Comparison of ENCODE assay signal across 8 cellular contexts in genomic region chr9:109974143-109974917, GRCh38.
DNase-seq lines count a peak whose midpoint lies in the region; ATAC-seq, FAIRE-seq and TF ChIP-seq lines count a peak whose summit lies in the region.

No MANE protein-coding gene starts in this region.

- peak; percentile 68 for ATAC-seq in HG03025 (IDR thresholded peaks at IDR 0.05; ENCODE audit: low FRiP score, unreplicated experiment)
- ATAC-seq in activated B cell treated with CpG ODN at 0.5 μM for 24 hours (ENCODE audit: low read depth), result peak; percentile 68
- peak; percentile 62 to 84 for ATAC-seq in natural killer cell treated with Interleukin-12 subunit alpha and Interleukin-12 subunit beta and Interleukin-15 and Interleukin-18, amount 100 ng/mL, for 72 hours

- POLR2A ChIA-PET in activated B cell treated with CpG ODN at 0.5 μM for 24 hours (lab: Charles Lee), result interaction anchor here (0.6 to 17.2 kb wide), 17 partner anchors 7 to 178 kb away, joined by 3 to 704 read pairs (median 5); no protein-coding TSS in a partner anchor

- no peaks in the 10 kb centered on the region for H3K27me3 Mint-ChIP-seq in activated B cell treated with CpG ODN at 0.5 μM for 24 hours
- peaks cover 8 to 15% of the 10 kb centered on the region in 2 donors for H3K27me3 Mint-ChIP-seq in natural killer cell treated with Interleukin-12 subunit alpha and Interleukin-12 subunit beta and Interleukin-15 and Interleukin-18, amount 100 ng/mL, for 72 hours

- no peaks in the 10 kb centered on the region for H3K9me3 Mint-ChIP-seq in activated B cell treated with CpG ODN at 0.5 μM for 24 hours
- H3K9me3 Mint-ChIP-seq in natural killer cell treated with Interleukin-12 subunit alpha and Interleukin-12 subunit beta and Interleukin-15 and Interleukin-18, amount 100 ng/mL, for 72 hours, result no peaks in the 10 kb centered on the region

- peaks cover 96% of the 10 kb centered on the region for H3K4me1 Mint-ChIP-seq in activated B cell treated with CpG ODN at 0.5 μM for 24 hours
- H3K4me1 Mint-ChIP-seq in natural killer cell treated with Interleukin-12 subunit alpha and Interleukin-12 subunit beta and Interleukin-15 and Interleukin-18, amount 100 ng/mL, for 72 hours (ENCODE audit: low read depth in 2 of 2), result peaks cover 4 to 32% of the 10 kb centered on the region in 2 donors

- CTCF ChIA-PET in activated B cell treated with CpG ODN at 0.5 μM for 24 hours (lab: Charles Lee), result interaction anchor here (1.0 to 3.3 kb wide), 4 partner anchors 8 to 84 kb away, joined by 3 to 14 read pairs (median 4); no protein-coding TSS in a partner anchor

- peak overlapping the region; percentile 21 for H3K4me3 Mint-ChIP-seq in activated B cell treated with CpG ODN at 0.5 μM for 24 hours
- H3K4me3 Mint-ChIP-seq in natural killer cell treated with Interleukin-12 subunit alpha and Interleukin-12 subunit beta and Interleukin-15 and Interleukin-18, amount 100 ng/mL, for 72 hours, result peak overlapping the region; percentile 31

- DNase-seq in DMS 273 (lab: John Stamatoyannopoulos, UW; ENCODE audit: unreplicated experiment), result peak; percentile 9
- DNase-seq in DMS 273 treated with DMSO at 0.1 percent for 48 hours (lab: John Stamatoyannopoulos, UW), result no peak
- DNase-seq in activated B cell treated with CpG ODN at 0.5 μM for 24 hours, result peak; percentile 46
- DNase-seq in natural killer cell treated with Interleukin-12 subunit alpha and Interleukin-12 subunit beta and Interleukin-15 and Interleukin-18, amount 100 ng/mL, for 72 hours (ENCODE audit: low spot score), result no peak
- DNase-seq in D721Med (ENCODE audit: insufficient read length, low spot score), result no peak
- no peak for DNase-seq in SK-N-DZ (ENCODE audit: low spot score)
- no peak for DNase-seq in DMS114 treated with DMSO at 0.1 percent for 48 hours (lab: John Stamatoyannopoulos, UW; ENCODE audit: unreplicated experiment)

- no peak for FAIRE-seq in D721Med (lab: Jason Lieb, UNC)

- no peaks in the 10 kb centered on the region for H3K36me3 Mint-ChIP-seq in activated B cell treated with CpG ODN at 0.5 μM for 24 hours (ENCODE audit: low read depth)
- no peaks in the 10 kb centered on the region for H3K36me3 Mint-ChIP-seq in natural killer cell treated with Interleukin-12 subunit alpha and Interleukin-12 subunit beta and Interleukin-15 and Interleukin-18, amount 100 ng/mL, for 72 hours

- intact Hi-C loops in activated B cell treated with CpG ODN at 0.5 μM for 24 hours (cut with micrococcal nuclease), result loop anchor here (1.0 to 5.0 kb wide), 9 partner anchors 33 to 557 kb away; no protein-coding TSS in a partner anchor

- TF ChIP-seq CTCF in activated B cell treated with CpG ODN at 0.5 μM for 24 hours (IDR thresholded peaks at IDR 0.05) (no peak), D721Med (IDR thresholded peaks at IDR 0.05; ENCODE audit: insufficient read depth, missing control alignments) (no peak)

- peak overlapping the region; percentile 98 for H3K27ac Mint-ChIP-seq in activated B cell treated with CpG ODN at 0.5 μM for 24 hours
- peak overlapping the region in 1 of 2 donors; percentile 45 for H3K27ac Mint-ChIP-seq in natural killer cell treated with Interleukin-12 subunit alpha and Interleukin-12 subunit beta and Interleukin-15 and Interleukin-18, amount 100 ng/mL, for 72 hours

Comparison
In these comparisons a context has a peak if more than half of its experiments do, and no peak if none do; other contexts are left out.
1. DNase-seq: peak in DMS 273 (single experiment) and activated B cell treated with CpG ODN at 0.5 μM for 24 hours (single experiment); none in DMS 273 treated with DMSO at 0.1 percent for 48 hours (single experiment), natural killer cell treated with Interleukin-12 subunit alpha and Interleukin-12 subunit beta and Interleukin-15 and Interleukin-18, amount 100 ng/mL, for 72 hours (single experiment), D721Med (single experiment), SK-N-DZ (single experiment) and DMS114 treated with DMSO at 0.1 percent for 48 hours (single experiment).
2. Peak in every context shown above with its lines, with median percentiles within 50 percentile points of each other: ATAC-seq.